ENCODE assay signal across 8 cellular contexts in the genomic region with DNA sequence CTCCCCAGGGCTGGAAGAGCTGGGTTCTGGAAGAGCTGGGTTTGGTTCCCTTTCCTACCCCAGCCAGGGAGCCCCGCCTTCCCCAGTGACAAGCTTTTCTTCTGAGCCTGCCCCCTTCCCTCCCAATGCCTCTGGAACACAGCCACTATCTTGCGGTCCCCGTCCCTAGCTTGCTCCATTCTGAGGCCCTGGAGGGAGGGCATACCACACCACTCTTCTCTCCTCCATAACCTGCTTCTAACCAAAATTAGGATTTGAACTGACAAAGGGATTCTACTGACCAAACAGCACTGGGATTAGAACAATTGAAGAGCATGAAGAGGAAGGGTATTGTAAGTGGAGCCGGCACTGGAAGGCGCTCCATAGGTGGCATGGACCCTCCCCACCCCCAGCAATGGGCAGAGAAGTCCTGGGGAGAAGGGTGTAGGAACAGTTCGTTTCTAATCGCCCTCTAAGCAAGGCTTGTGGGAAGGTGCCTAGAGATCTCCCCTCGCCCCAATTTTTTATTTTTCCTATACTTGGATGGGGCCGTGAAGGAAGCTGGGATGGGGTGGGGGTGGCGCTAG. TPM values are rescaled to one million over a fixed set of nuclear protein-coding genes. Genes with fewer than 3 reads are reported as not detected.
DNase-seq lines count a peak whose midpoint lies in the region; ATAC-seq and TF ChIP-seq lines count a peak whose summit lies in the region.

No MANE protein-coding gene starts in this region.

- H3K36me3 ChIP-seq in DND-41 (ENCODE audit: insufficient read depth, low read length), result peaks cover 30% of the 10 kb centered on the region

- peak overlapping the region; percentile 74 for H3K27ac ChIP-seq in DND-41 (ENCODE audit: low read length)

- ATAC-seq in DND-41 (ENCODE audit: insufficient read depth, low read depth) (peak; percentile 36), GM21717 (IDR thresholded peaks at IDR 0.05; ENCODE audit: unreplicated experiment) (no peak), HG02610 (IDR thresholded peaks at IDR 0.05; ENCODE audit: unreplicated experiment) (no peak)

- H3K9me3 ChIP-seq in DND-41 (ENCODE audit: insufficient read depth, low read length, severe bottlenecking), result no peaks in the 10 kb centered on the region

- peak overlapping the region; percentile 83 for H2AFZ ChIP-seq in DND-41 (ENCODE audit: low read depth, low read length)

- H3K36me3 Mint-ChIP-seq in activated CD4-positive, alpha-beta memory T cell treated with anti-CD3 and anti-CD28 coated beads, Interleukin-2, amount 10 ng/mL, durations not matched to agents 7 days and 5 days (ENCODE audit: low read depth), result peaks cover 22% of the 10 kb centered on the region
- H3K36me3 Mint-ChIP-seq in neural crest cell (ENCODE audit: low read depth), result peaks cover 14% of the 10 kb centered on the region

- DNase-seq in DND-41 (peak; percentile 51), KBM-7 (peak; percentile 78), fibroblast of villous mesenchyme (ENCODE audit: low read depth) (peak; percentile 70), neural crest cell (ENCODE audit: low read depth, low spot score) (no peak)
- DNase-seq in activated CD4-positive, alpha-beta memory T cell treated with anti-CD3 and anti-CD28 coated beads, Interleukin-2, amount 10 ng/mL, durations not matched to agents 7 days and 5 days, result no peak
- no peak for DNase-seq in stimulated activated CD4-positive, alpha-beta T cell treated with anti-CD3 and anti-CD28 coated beads, Interleukin-1b, Interleukin-23, amount 100 ng/mL, for 48 hours

- peaks cover 18% of the 10 kb centered on the region; the same call in 1 of the 2 replicates for H4K20me1 ChIP-seq in DND-41 (ENCODE audit: insufficient read depth, low read length)

- in situ Hi-C loops in KBM-7 (cut with MboI; ENCODE audit: low pct_unique_long_range_greater_than_20kb, low sequenced_read_pairs), result loop anchor here (10.0 kb wide), 1 partner anchor 153 kb away; no protein-coding TSS in a partner anchor

- TF ChIP-seq CTCF in DND-41 (IDR thresholded peaks at IDR 0.05; ENCODE audit: borderline replicate concordance, extremely low read depth, low read length, poor library complexity, severe bottlenecking) (no peak), fibroblast of villous mesenchyme (IDR thresholded peaks at IDR 0.05; ENCODE audit: insufficient read depth, low read depth, low read length) (no peak), neural crest cell (conservative IDR thresholded peaks at IDR 0.05) (no peak)

- POLR2A ChIA-PET in activated CD4-positive, alpha-beta memory T cell treated with anti-CD3 and anti-CD28 coated beads, Interleukin-2, amount 10 ng/mL, durations not matched to agents 7 days and 5 days (lab: Charles Lee), result interaction anchor here (0.6 to 1.7 kb wide), 2 partner anchors 10 to 52 kb away, joined by 3 to 5 read pairs; partner anchors contain the start of gene CLSPN

- H3K4me1 Mint-ChIP-seq in activated CD4-positive, alpha-beta memory T cell treated with anti-CD3 and anti-CD28 coated beads, Interleukin-2, amount 10 ng/mL, durations not matched to agents 7 days and 5 days, result peaks cover 31% of the 10 kb centered on the region
- H3K4me1 Mint-ChIP-seq in neural crest cell, result peaks cover 27% of the 10 kb centered on the region

- peaks cover 48% of the 10 kb centered on the region for H3K4me1 ChIP-seq in DND-41 (ENCODE audit: insufficient read depth, low read length)

- CTCF ChIA-PET in activated CD4-positive, alpha-beta memory T cell treated with anti-CD3 and anti-CD28 coated beads, Interleukin-2, amount 10 ng/mL, durations not matched to agents 7 days and 5 days (lab: Charles Lee), result interaction anchor here (0.6 to 6.4 kb wide), 6 partner anchors 9 to 267 kb away, joined by 3 to 92 read pairs (median 25); partner anchors contain the start of gene TFAP2E

- H3K4me3 ChIP-seq in DND-41 (ENCODE audit: low read depth in 1 of 2, low read length in 2 of 2) (peak overlapping the region; percentile 57 to 61; a peak in 3 of 4 replicates), fibroblast of villous mesenchyme (ENCODE audit: low read depth, low read length) (peak overlapping the region; percentile 91)

- no peaks in the 10 kb centered on the region for H3K9me3 Mint-ChIP-seq in activated CD4-positive, alpha-beta memory T cell treated with anti-CD3 and anti-CD28 coated beads, Interleukin-2, amount 10 ng/mL, durations not matched to agents 7 days and 5 days
- H3K9me3 Mint-ChIP-seq in neural crest cell, result no peaks in the 10 kb centered on the region

- peak overlapping the region; percentile 2 for H3K27ac Mint-ChIP-seq in activated CD4-positive, alpha-beta memory T cell treated with anti-CD3 and anti-CD28 coated beads, Interleukin-2, amount 10 ng/mL, durations not matched to agents 7 days and 5 days
- no peak overlapping the region for H3K27ac Mint-ChIP-seq in neural crest cell (ENCODE audit: unreplicated experiment)

- H3K9ac ChIP-seq in DND-41 (ENCODE audit: low read depth, low read length), result peak overlapping the region; percentile 71

- peaks cover 27% of the 10 kb centered on the region for H3K79me2 ChIP-seq in DND-41 (ENCODE audit: insufficient read depth, low read length)

- peak overlapping the region; percentile 77 for H3K4me3 Mint-ChIP-seq in activated CD4-positive, alpha-beta memory T cell treated with anti-CD3 and anti-CD28 coated beads, Interleukin-2, amount 10 ng/mL, durations not matched to agents 7 days and 5 days
- peak overlapping the region; percentile 89 for H3K4me3 Mint-ChIP-seq in neural crest cell

- no peaks in the 10 kb centered on the region for H3K27me3 ChIP-seq in DND-41 (ENCODE audit: insufficient read depth, low read length, poor library complexity)

- peak overlapping the region; percentile 81 for H3K4me2 ChIP-seq in DND-41 (ENCODE audit: insufficient read depth, low read length)

- H3K27me3 Mint-ChIP-seq in activated CD4-positive, alpha-beta memory T cell treated with anti-CD3 and anti-CD28 coated beads, Interleukin-2, amount 10 ng/mL, durations not matched to agents 7 days and 5 days, result no peaks in the 10 kb centered on the region
- H3K27me3 Mint-ChIP-seq in neural crest cell (ENCODE audit: low read depth), result peaks cover 10% of the 10 kb centered on the region

RNA-seq across cellular contexts. Expression of gene C1orf216, which starts 0.7 kb away (rescaled TPM):
- total RNA-seq in activated CD4-positive, alpha-beta memory T cell treated with anti-CD3 and anti-CD28 coated beads, Interleukin-2, amount 10 ng/mL, durations not matched to agents 7 days and 5 days, result 10 to 100 TPM; 12.2 to 13.1 TPM
- total RNA-seq in fibroblast of villous mesenchyme (14.5 and 19.9 TPM in 2 replicates), neural crest cell (18.0 and 19.0 TPM in 2 replicates)

RNA-seq across cellular contexts. Expression of gene CLSPN, which starts 51.8 kb away (rescaled TPM):
- 10 to 100 TPM; 53.5 to 56.7 TPM for total RNA-seq in activated CD4-positive, alpha-beta memory T cell treated with anti-CD3 and anti-CD28 coated beads, Interleukin-2, amount 10 ng/mL, durations not matched to agents 7 days and 5 days
- total RNA-seq in fibroblast of villous mesenchyme, result 10.4 and 10.6 TPM in 2 replicates
- 69.4 and 73.8 TPM in 2 replicates for total RNA-seq in neural crest cell

Comparison
In these comparisons a context has a peak if more than half of its experiments do, and no peak if none do; other contexts are left out.
1. DNase-seq: peak in DND-41 (single experiment), KBM-7 (single experiment) and fibroblast of villous mesenchyme (single experiment); none in activated CD4-positive, alpha-beta memory T cell treated with anti-CD3 and anti-CD28 coated beads, Interleukin-2, amount 10 ng/mL, durations not matched to agents 7 days and 5 days (single experiment), neural crest cell (single experiment) and stimulated activated CD4-positive, alpha-beta T cell treated with anti-CD3 and anti-CD28 coated beads, Interleukin-1b, Interleukin-23, amount 100 ng/mL, for 48 hours (single experiment).